ENCODE assay signal across 16 cellular contexts in genomic region chr7:5479133-5479745, GRCh38. TPM values are rescaled to one million over a fixed set of nuclear protein-coding genes. Genes with fewer than 3 reads are reported as not detected.
A peak's percentile ranks its signal among the peaks of the same experiment; 100 is the strongest.
DNase-seq lines count a peak whose midpoint lies in the region; ATAC-seq and TF ChIP-seq lines count a peak whose summit lies in the region.
"Had no signal": no experiment of that assay in that cellular context is flagged by ENCODE, and none has a peak within 500 bp of the region (broad histone marks: within the 10 kb centered on the region; RNA-seq: fewer than 3 reads in every experiment).

No MANE protein-coding gene starts in this region.

- no peaks in the 10 kb centered on the region for H3K9me3 Mint-ChIP-seq in WTC11

- H3K4me1 Mint-ChIP-seq in WTC11, result peaks cover 20% of the 10 kb centered on the region

- H3K27me3 Mint-ChIP-seq in WTC11 (ENCODE audit: low read depth), result no peaks in the 10 kb centered on the region
- H3K27me3 Mint-ChIP-seq: activated naive CD8-positive, alpha-beta T cell had no signal

- H3K36me3 Mint-ChIP-seq in WTC11, result no peaks in the 10 kb centered on the region
- H3K36me3 Mint-ChIP-seq: activated naive CD8-positive, alpha-beta T cell had no signal

- POLR2A ChIA-PET in WTC11 (lab: Charles Lee), result no interaction called here

- H3K4me3 Mint-ChIP-seq in WTC11, result no peak overlapping the region

- ATAC-seq in WTC11 (no peak), GM18873 (IDR thresholded peaks at IDR 0.05; ENCODE audit: low FRiP score, unreplicated experiment) (no peak)

- H3K27ac ChIP-seq in temporal lobe (ENCODE audit: low read depth, low read length), result peak overlapping the region; percentile 55
- H3K27ac ChIP-seq: A549, pancreas had no signal

- CTCF ChIA-PET in WTC11 (lab: Charles Lee), result interaction anchor here (1.0 to 2.7 kb wide), 2 partner anchors 15 to 113 kb away, joined by 3 to 13 read pairs; no protein-coding TSS in a partner anchor

- TF ChIP-seq CTCF in WTC11 (IDR thresholded peaks at IDR 0.05), result no peak

- DNase-seq in NCI-H2227 (lab: John Stamatoyannopoulos, UW; ENCODE audit: unreplicated experiment) (peak; percentile 64), NCI-H2227 treated with DMSO at 0.1 percent for 48 hours (lab: John Stamatoyannopoulos, UW) (no peak), WTC11 (ENCODE audit: low spot score) (no peak), iris pigment epithelial cell (ENCODE audit: low read depth) (peak; percentile 40), DMS 273 (lab: John Stamatoyannopoulos, UW; ENCODE audit: unreplicated experiment) (no peak)
- no peak for DNase-seq in activated T-cell treated with anti-CD3 and anti-CD28 coated beads, Interleukin-2, amount 50 U/mL, for 48 hours
- DNase-seq: activated CD4-positive, alpha-beta T cell treated with anti-CD3 and anti-CD28 coated beads for 1 hour; Caco-2; NCI-H2029; pancreas; stimulated activated CD4-positive, alpha-beta T cell treated with anti-CD3 and anti-CD28 coated beads, Interleukin-12 subunit alpha, Interleukin-12 subunit beta, amount 100 ng/mL, for 4 hours; T-helper 2 cell had no signal

- H3K27ac Mint-ChIP-seq in WTC11, result peak overlapping the region; percentile 63
- H3K27ac Mint-ChIP-seq: activated naive CD8-positive, alpha-beta T cell had no signal

TF ChIP-seq in WTC11, 78 proteins besides CTCF, POLR2A, EP300 and RAD21 (continues in another document):
- TF ChIP-seq ZNF396 (CRISPR knock-in tag; IDR thresholded peaks at IDR 0.05; ENCODE audit: borderline replicate concordance) (no peak), AFF4 (CRISPR knock-in tag; IDR thresholded peaks at IDR 0.05; ENCODE audit: borderline replicate concordance) (no peak), ATF6 (CRISPR knock-in tag; IDR thresholded peaks at IDR 0.05) (no peak), MLX (CRISPR knock-in tag; IDR thresholded peaks at IDR 0.05) (no peak), ZNF512 (CRISPR knock-in tag; IDR thresholded peaks at IDR 0.05; ENCODE audit: borderline replicate concordance) (no peak), HMGA2 (CRISPR knock-in tag; IDR thresholded peaks at IDR 0.05) (no peak), ZNF121 (CRISPR knock-in tag; IDR thresholded peaks at IDR 0.05) (no peak), ESRRA (CRISPR knock-in tag; IDR thresholded peaks at IDR 0.05; ENCODE audit: borderline replicate concordance) (no peak), USF1 (CRISPR knock-in tag; IDR thresholded peaks at IDR 0.05) (no peak), SP1 (CRISPR knock-in tag; conservative IDR thresholded peaks at IDR 0.05) (no peak), ZMAT4 (CRISPR knock-in tag; IDR thresholded peaks at IDR 0.05) (no peak), STAT6 (CRISPR knock-in tag; conservative IDR thresholded peaks at IDR 0.05; ENCODE audit: low read depth) (no peak)

RNA-seq across cellular contexts. Expression of gene FBXL18, which starts 34.4 kb away (rescaled TPM):
- 18.9 to 22.0 TPM (median 21.8 TPM) in 3 replicates for total RNA-seq in WTC11 (2021)
- total RNA-seq in temporal lobe, result 5.4 TPM

RNA-seq across cellular contexts. Expression of gene ACTB, which starts 51.2 kb away (rescaled TPM):
- total RNA-seq in WTC11 (2021), result 4,967 to 5,221 TPM (median 5,193 TPM) in 3 replicates
- total RNA-seq in temporal lobe, result 1,226 TPM

RNA-seq across cellular contexts. Expression of gene TNRC18, which starts 55.6 kb away (rescaled TPM):
- total RNA-seq in WTC11 (2021) (29.1 to 55.0 TPM (median 34.2 TPM) in 3 replicates), temporal lobe (97.6 TPM)

Comparison
In these comparisons a context has a peak if more than half of its experiments do, and no peak if none do; other contexts are left out.
1. DNase-seq: peak in NCI-H2227 (single experiment) and iris pigment epithelial cell (single experiment); none in NCI-H2227 treated with DMSO at 0.1 percent for 48 hours (single experiment), WTC11 (single experiment), DMS 273 (single experiment) and activated T-cell treated with anti-CD3 and anti-CD28 coated beads, Interleukin-2, amount 50 U/mL, for 48 hours (0 of 2).